1 cellular context compared by ENCODE assay signal in genomic region chr1:59673575-59674467, GRCh38.
TF ChIP-seq lines count a peak whose summit lies in the region.

No MANE protein-coding gene starts in this region.

TF ChIP-seq in liver, 16 proteins besides CTCF, POLR2A, EP300 and RAD21 (continued from another document):
- peak; percentile 27 for TF ChIP-seq REST (IDR thresholded peaks at IDR 0.05)
- TF ChIP-seq HNF4A (conservative IDR thresholded peaks at IDR 0.05) = peak in 1 of 2 donors; percentile 35
- peak; percentile 31 for TF ChIP-seq MAX (IDR thresholded peaks at IDR 0.05)
- TF ChIP-seq YY1 (IDR thresholded peaks at IDR 0.05) = no peak
- TF ChIP-seq NR2F2 (IDR thresholded peaks at IDR 0.05) = no peak
- TF ChIP-seq ATF3 (IDR thresholded peaks at IDR 0.05) = no peak
- TF ChIP-seq FOXA2 (IDR thresholded peaks at IDR 0.05) = no peak
- TF ChIP-seq GABPA (IDR thresholded peaks at IDR 0.05 in 1 of 2, conservative IDR thresholded peaks at IDR 0.05 in 1 of 2) = no peak
- no peak for TF ChIP-seq JUND (IDR thresholded peaks at IDR 0.05)
